ENCODE assay signal across 14 cellular contexts in the genomic region with DNA sequence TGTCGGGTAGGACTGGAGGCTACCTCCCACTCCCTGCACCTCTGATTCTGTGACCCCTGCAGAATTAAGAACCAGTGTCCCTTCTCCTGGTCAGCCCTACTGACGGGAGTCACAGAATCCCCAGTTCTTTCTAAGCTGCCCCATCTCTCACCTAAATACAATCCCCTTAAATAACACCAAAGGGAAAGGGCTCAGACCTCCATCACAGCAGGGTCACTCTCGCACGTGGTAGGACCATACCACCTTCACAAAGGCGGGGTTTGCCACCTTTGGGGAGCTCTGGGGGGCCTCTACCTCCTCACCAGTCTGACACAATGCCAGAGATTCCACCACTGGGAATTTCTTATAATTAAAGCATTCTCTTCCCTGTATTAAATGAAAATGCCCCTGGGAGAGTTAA. TPM values are rescaled to one million over a fixed set of nuclear protein-coding genes. Genes with fewer than 3 reads are reported as not detected.
DNase-seq lines count a peak whose midpoint lies in the region; FAIRE-seq and TF ChIP-seq lines count a peak whose summit lies in the region.
"Had no signal": no experiment of that assay in that cellular context is flagged by ENCODE, and none has a peak within 500 bp of the region (broad histone marks: within the 10 kb centered on the region; RNA-seq: fewer than 3 reads in every experiment).

No MANE protein-coding gene starts in this region.

- H4K8ac ChIP-seq in H1 (ENCODE audit: extremely low read depth, insufficient read depth, low read length), result no peak overlapping the region

- no peaks in the 10 kb centered on the region for H3K27me3 ChIP-seq in H1 (replicated peaks in 1 of 4; ENCODE audit: control insufficient read depth in 3 of 4, extremely low read depth in 1 of 4, insufficient read depth in 3 of 4, low read length in 3 of 4)

- no peak overlapping the region for H2AK5ac ChIP-seq in H1 (ENCODE audit: low read depth, low read length)

- DNase-seq in activated CD8-positive, alpha-beta memory T cell treated with anti-CD3 and anti-CD28 coated beads for 24 hours, result peak; percentile 71
- no peak for DNase-seq in activated CD8-positive, alpha-beta memory T cell treated with anti-CD3 and anti-CD28 coated beads, Interleukin-2, amount 50 U/mL, for 4 hours
- peak; percentile 24 for DNase-seq in activated CD4-positive, alpha-beta memory T cell treated with anti-CD3 and anti-CD28 coated beads for 36 hours
- DNase-seq in H1 (ENCODE audit: low read depth in 1 of 2, low spot score in 2 of 2) (no peak), T1000 (lab: John Stamatoyannopoulos, UW) (no peak)
- DNase-seq in stimulated activated CD4-positive, alpha-beta T cell treated with anti-CD3 and anti-CD28 coated beads, Interleukin-4, amount 100 ng/mL, for 24 hours, result no peak
- no peak for DNase-seq in stimulated activated CD4-positive, alpha-beta T cell treated with anti-CD3 and anti-CD28 coated beads, Interleukin-2, amount 100 ng/mL, for 48 hours
- DNase-seq: ACHN, Calu3, dermis blood vessel endothelial cell, NCI-H2029, NCI-H774 had no signal

- H3K79me2 ChIP-seq in H1 (ENCODE audit: control insufficient read depth in 1 of 2, insufficient read depth in 2 of 2, low read length in 2 of 2), result no peaks in the 10 kb centered on the region

- peaks cover 3% of the 10 kb centered on the region for H3K9me3 Mint-ChIP-seq in activated CD4-positive, alpha-beta memory T cell treated with anti-CD3 and anti-CD28 coated beads for 36 hours
- H3K9me3 Mint-ChIP-seq in stimulated activated naive CD8-positive, alpha-beta T cell treated with anti-CD3 and anti-CD28 coated beads, Interleukin-15, Interleukin-2, amounts not matched to agents 100 ng/mL and 50 ng/mL, for 24 hours, result no peaks in the 10 kb centered on the region

- no peak for TF ChIP-seq EP300 in H1 (IDR thresholded peaks at IDR 0.05; ENCODE audit: borderline replicate concordance in 1 of 2, low read depth in 2 of 2, low read length in 2 of 2)

- FAIRE-seq in H1 (lab: Jason Lieb, UNC), result no peak
- FAIRE-seq: astrocyte had no signal

- intact Hi-C loops in activated CD4-positive, alpha-beta memory T cell treated with anti-CD3 and anti-CD28 coated beads for 36 hours (cut with micrococcal nuclease), result loop anchor here (10.0 kb wide), 1 partner anchor 1099 kb away; a partner anchor contains a TSS

- no peak overlapping the region for H3K4me3 ChIP-seq in H1 (ENCODE audit: extremely low read depth in 1 of 4, insufficient read depth in 2 of 4, low read depth in 3 of 4, low read length in 4 of 4)

- H4K91ac ChIP-seq in H1 (replicated peaks; ENCODE audit: insufficient read length, low read length), result no peak overlapping the region

- no peaks in the 10 kb centered on the region for H3K79me1 ChIP-seq in H1 (ENCODE audit: low read depth, low read length)

- H3K4me3 Mint-ChIP-seq in activated CD4-positive, alpha-beta memory T cell treated with anti-CD3 and anti-CD28 coated beads for 36 hours, result peak overlapping the region; percentile 80
- H3K4me3 Mint-ChIP-seq in stimulated activated naive CD8-positive, alpha-beta T cell treated with anti-CD3 and anti-CD28 coated beads, Interleukin-15, Interleukin-2, amounts not matched to agents 100 ng/mL and 50 ng/mL, for 24 hours, result peak overlapping the region; percentile 88

- H3K56ac ChIP-seq in H1 (replicated peaks; ENCODE audit: insufficient read length, low read depth, low read length), result no peak overlapping the region

- peak overlapping the region; percentile 66; the same call in 1 of the 2 replicates for H2BK20ac ChIP-seq in H1 (ENCODE audit: low read length)

- POLR2A ChIA-PET in activated CD4-positive, alpha-beta memory T cell treated with anti-CD3 and anti-CD28 coated beads for 36 hours (lab: Charles Lee), result interaction anchor here (1.0 to 12.9 kb wide), 11 partner anchors 12 to 441 kb away, joined by 3 to 268 read pairs (median 39); no protein-coding TSS in a partner anchor
- POLR2A ChIA-PET in H1 (lab: Charles Lee; ENCODE audit: partially characterized antibody), result no interaction called here

- no peaks in the 10 kb centered on the region for H4K20me1 ChIP-seq in H1 (replicated peaks in 1 of 2; ENCODE audit: control insufficient read depth in 1 of 2, insufficient read depth in 2 of 2, low read length in 2 of 2)

- peak overlapping the region; percentile 99 for H3K27ac Mint-ChIP-seq in activated CD4-positive, alpha-beta memory T cell treated with anti-CD3 and anti-CD28 coated beads for 36 hours
- peak overlapping the region; percentile 98 for H3K27ac Mint-ChIP-seq in stimulated activated naive CD8-positive, alpha-beta T cell treated with anti-CD3 and anti-CD28 coated beads, Interleukin-15, Interleukin-2, amounts not matched to agents 100 ng/mL and 50 ng/mL, for 24 hours

- H3K18ac ChIP-seq in H1 (ENCODE audit: extremely low read depth, low read length), result no peak overlapping the region

- WGBS in H1 (ENCODE audit: extremely low coverage in 1 of 2, insufficient coverage in 1 of 2, insufficient read length in 1 of 2, insufficient replicate concordance in 2 of 2, low coverage in 1 of 2, low lambda C conversion rate in 2 of 2, missing lambda C conversion rate in 1 of 2), 2 experiments, result 84% methylated on average over 5 of the region's 5 CpGs; no CpG with 5 or more reads in 1 of the 2 experiments

- H3K14ac ChIP-seq in H1 (ENCODE audit: insufficient read length), result no peak overlapping the region

- CTCF ChIA-PET in activated CD4-positive, alpha-beta memory T cell treated with anti-CD3 and anti-CD28 coated beads for 36 hours (lab: Charles Lee), result interaction anchor here (0.9 to 6.0 kb wide), 2 partner anchors 15 to 22 kb away, joined by 3 to 273 read pairs; no protein-coding TSS in a partner anchor
- CTCF ChIA-PET in H1 (lab: Charles Lee; ENCODE audit: partially characterized antibody), result interaction anchor here (0.6 to 3.6 kb wide), 7 partner anchors 17 to 352 kb away, joined by 3 to 12 read pairs (median 3); no protein-coding TSS in a partner anchor

- H3K4ac ChIP-seq in H1 (replicated peaks; ENCODE audit: insufficient read length, low read depth, low read length), result no peak overlapping the region

- H2BK15ac ChIP-seq in H1 (ENCODE audit: low read length), result no peak overlapping the region

- H3K4me2 ChIP-seq in H1 (ENCODE audit: insufficient read depth in 1 of 2, low read depth in 2 of 2, low read length in 2 of 2), result no peak overlapping the region

- peak overlapping the region; percentile 20; the same call in 1 of the 2 replicates for H2BK5ac ChIP-seq in H1 (ENCODE audit: low read depth, low read length)

- peaks cover 58% of the 10 kb centered on the region for H3K36me3 Mint-ChIP-seq in activated CD4-positive, alpha-beta memory T cell treated with anti-CD3 and anti-CD28 coated beads for 36 hours
- H3K36me3 Mint-ChIP-seq in stimulated activated naive CD8-positive, alpha-beta T cell treated with anti-CD3 and anti-CD28 coated beads, Interleukin-15, Interleukin-2, amounts not matched to agents 100 ng/mL and 50 ng/mL, for 24 hours (ENCODE audit: low read depth), result peaks cover 58% of the 10 kb centered on the region

- no peak overlapping the region for H2AFZ ChIP-seq in H1 (ENCODE audit: low read length)

- H3K4me1 Mint-ChIP-seq in activated CD4-positive, alpha-beta memory T cell treated with anti-CD3 and anti-CD28 coated beads for 36 hours (ENCODE audit: low read depth), result peaks cover 86% of the 10 kb centered on the region
- peaks cover 97% of the 10 kb centered on the region for H3K4me1 Mint-ChIP-seq in stimulated activated naive CD8-positive, alpha-beta T cell treated with anti-CD3 and anti-CD28 coated beads, Interleukin-15, Interleukin-2, amounts not matched to agents 100 ng/mL and 50 ng/mL, for 24 hours (ENCODE audit: low read depth)

- no peak overlapping the region for H4K5ac ChIP-seq in H1 (ENCODE audit: insufficient read length, low read depth, low read length)

- H3K4me1 ChIP-seq in H1 (replicated peaks in 1 of 4; ENCODE audit: control insufficient read depth in 3 of 4, insufficient read depth in 4 of 4, low read length in 3 of 4), result peaks cover 5 to 17% (median 7%) of the 10 kb centered on the region in 4 experiments

- H3K9ac ChIP-seq in H1 (replicated peaks in 1 of 4; ENCODE audit: extremely low read depth in 1 of 4, low read depth in 3 of 4, low read length in 3 of 4), result no peak overlapping the region

- H3K23ac ChIP-seq in H1 (ENCODE audit: insufficient read length), result no peak overlapping the region

- no peaks in the 10 kb centered on the region for H3K36me3 ChIP-seq in H1 (ENCODE audit: control insufficient read depth in 2 of 4, insufficient read depth in 4 of 4, low read length in 3 of 4)

- no peak for TF ChIP-seq CTCF in H1 (IDR thresholded peaks at IDR 0.05; ENCODE audit: control extremely low read depth in 1 of 3, insufficient read depth in 1 of 3, low read depth in 1 of 3, low read length in 3 of 3)

- H3K23me2 ChIP-seq in H1 (ENCODE audit: low read depth, low read length), result no peaks in the 10 kb centered on the region

- no peak for TF ChIP-seq POLR2A in H1 (IDR thresholded peaks at IDR 0.05; ENCODE audit: control extremely low read depth in 1 of 2, low read depth in 2 of 2, low read length in 2 of 2)

- no peak for TF ChIP-seq RAD21 in H1 (IDR thresholded peaks at IDR 0.05 in 1 of 2, conservative IDR thresholded peaks at IDR 0.05 in 1 of 2; ENCODE audit: low read depth in 2 of 2, low read length in 2 of 2)

- peaks cover 4% of the 10 kb centered on the region for H3K27me3 Mint-ChIP-seq in activated CD4-positive, alpha-beta memory T cell treated with anti-CD3 and anti-CD28 coated beads for 36 hours
- H3K27me3 Mint-ChIP-seq in stimulated activated naive CD8-positive, alpha-beta T cell treated with anti-CD3 and anti-CD28 coated beads, Interleukin-15, Interleukin-2, amounts not matched to agents 100 ng/mL and 50 ng/mL, for 24 hours, result peaks cover 6% of the 10 kb centered on the region

- no peak overlapping the region for H3K27ac ChIP-seq in H1 (ENCODE audit: low read depth, low read length)

- H2BK12ac ChIP-seq in H1 (ENCODE audit: low read depth, low read length), result no peak overlapping the region

- H2BK120ac ChIP-seq in H1 (replicated peaks; ENCODE audit: low read depth, low read length), result peak overlapping the region; percentile 75

- H3K9me3 ChIP-seq in H1 (ENCODE audit: insufficient read depth in 2 of 2, low read depth in 1 of 2, low read length in 1 of 2), result no peaks in the 10 kb centered on the region

RNA-seq across cellular contexts. Expression of a gene that starts 35.6 kb away (rescaled TPM):
- 100 to 1,000 TPM; 292 to 305 TPM for total RNA-seq in activated CD4-positive, alpha-beta memory T cell treated with anti-CD3 and anti-CD28 coated beads for 36 hours
- total RNA-seq in H1 (2021; fragmentation: NEBNext Ultra II Directional; extraction: Animal tissue kit (Norgen Biotek cat#: 25700)), result 131 and 133 TPM in 2 replicates
- 433 and 440 TPM in 2 replicates for polyA plus RNA-seq in H1 (2011; rRNA removed)
- 275 TPM for polyA plus RNA-seq in H1 (2011; cell fraction: cytosol; rRNA removed)
- 98.3 TPM for polyA plus RNA-seq in H1 (2011; cell fraction: nucleus; rRNA removed)
- polyA plus RNA-seq in H1 (2012, experiment 1 of 2), result 143 to 165 TPM (median 156 TPM) in 4 replicates
- 219 TPM for polyA plus RNA-seq in H1 (2012, experiment 2 of 2)
- polyA plus RNA-seq in H1 (2013, experiment 1 of 2), result 197 TPM
- 233 TPM for polyA plus RNA-seq in H1 (2013, experiment 2 of 2)
- 101 and 159 TPM in 2 replicates for polyA minus RNA-seq in H1 (2011; rRNA and poly(A)+ RNA removed)
- 50.4 TPM for polyA minus RNA-seq in H1 (2011; cell fraction: cytosol; rRNA and poly(A)+ RNA removed)
- polyA minus RNA-seq in H1 (2011; cell fraction: nucleus; rRNA and poly(A)+ RNA removed), result 34.9 TPM

RNA-seq across cellular contexts. Expression of a gene that starts 44.7 kb away (rescaled TPM):
- 10 to 100 TPM; 10.0 to 13.6 TPM for total RNA-seq in activated CD4-positive, alpha-beta memory T cell treated with anti-CD3 and anti-CD28 coated beads for 36 hours
- total RNA-seq in H1 (2021; fragmentation: NEBNext Ultra II Directional; extraction: Animal tissue kit (Norgen Biotek cat#: 25700)), result 32.4 and 37.1 TPM in 2 replicates
- 40.6 and 42.9 TPM in 2 replicates for polyA plus RNA-seq in H1 (2011; rRNA removed)
- 33.3 TPM for polyA plus RNA-seq in H1 (2011; cell fraction: cytosol; rRNA removed)
- polyA plus RNA-seq in H1 (2011; cell fraction: nucleus; rRNA removed), result 39.0 TPM
- polyA plus RNA-seq in H1 (2012, experiment 1 of 2), result 21.3 to 29.2 TPM (median 25.0 TPM) in 4 replicates
- 25.7 TPM for polyA plus RNA-seq in H1 (2012, experiment 2 of 2)
- 25.1 TPM for polyA plus RNA-seq in H1 (2013, experiment 1 of 2)
- 26.5 TPM for polyA plus RNA-seq in H1 (2013, experiment 2 of 2)
- polyA minus RNA-seq in H1 (2011; rRNA and poly(A)+ RNA removed), result 34.9 and 36.6 TPM in 2 replicates
- 12.8 TPM for polyA minus RNA-seq in H1 (2011; cell fraction: cytosol; rRNA and poly(A)+ RNA removed)
- polyA minus RNA-seq in H1 (2011; cell fraction: nucleus; rRNA and poly(A)+ RNA removed), result 22.9 TPM

Comparison
In these comparisons a context has a peak if more than half of its experiments do, and no peak if none do; other contexts are left out.
1. DNase-seq: peak in activated CD8-positive, alpha-beta memory T cell treated with anti-CD3 and anti-CD28 coated beads for 24 hours (single experiment) and activated CD4-positive, alpha-beta memory T cell treated with anti-CD3 and anti-CD28 coated beads for 36 hours (single experiment); none in activated CD8-positive, alpha-beta memory T cell treated with anti-CD3 and anti-CD28 coated beads, Interleukin-2, amount 50 U/mL, for 4 hours (single experiment), H1 (0 of 2), T1000 (single experiment), stimulated activated CD4-positive, alpha-beta T cell treated with anti-CD3 and anti-CD28 coated beads, Interleukin-4, amount 100 ng/mL, for 24 hours (single experiment) and stimulated activated CD4-positive, alpha-beta T cell treated with anti-CD3 and anti-CD28 coated beads, Interleukin-2, amount 100 ng/mL, for 48 hours (0 of 2).